1 cellular context compared by ENCODE assay signal in the genomic region with DNA sequence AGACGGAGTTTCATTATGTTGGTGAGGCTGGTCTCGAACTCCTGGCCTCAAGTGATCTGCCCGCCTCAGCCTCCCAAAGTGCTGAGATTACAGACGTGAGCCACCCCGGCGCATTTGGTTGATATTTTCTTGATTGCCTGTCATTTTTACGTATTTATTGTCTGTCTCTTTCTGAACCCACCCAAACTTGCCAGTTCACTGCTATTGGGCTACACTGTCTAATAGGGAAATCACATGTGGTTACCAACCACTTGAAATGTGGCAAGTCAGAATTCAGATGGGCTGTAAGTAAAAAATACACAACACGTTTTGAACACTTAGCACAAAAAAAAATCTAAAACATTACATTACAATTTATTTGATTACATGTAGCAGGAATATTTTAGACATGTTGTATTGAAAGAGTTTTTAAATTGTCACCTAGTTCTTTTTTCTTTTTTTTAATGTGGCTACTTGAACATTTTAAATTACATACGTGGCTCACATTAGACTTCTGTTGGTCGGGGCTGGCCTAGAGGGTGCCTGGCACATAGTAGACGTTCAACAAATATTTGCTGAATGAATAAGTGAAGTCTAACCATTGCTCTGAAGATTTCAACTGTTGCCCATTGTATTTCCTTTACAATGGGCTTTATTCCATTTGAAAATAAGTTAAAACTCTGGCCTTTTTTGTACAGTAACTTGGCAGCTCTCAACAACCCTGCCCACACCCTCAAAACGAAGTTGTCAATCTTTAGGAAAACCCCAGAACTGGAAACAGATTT.
TF ChIP-seq lines count a peak whose summit lies in the region.

No MANE protein-coding gene starts in this region.

TF ChIP-seq in WTC11, 78 proteins besides CTCF, POLR2A, EP300 and RAD21 (continued from another document):
- TF ChIP-seq ATF2 (CRISPR knock-in tag; IDR thresholded peaks at IDR 0.05; ENCODE audit: borderline replicate concordance, low read depth) (no peak), GRHL2 (CRISPR knock-in tag; IDR thresholded peaks at IDR 0.05; ENCODE audit: insufficient replicate concordance, severe bottlenecking) (no peak), MXD4 (CRISPR knock-in tag; IDR thresholded peaks at IDR 0.05; ENCODE audit: borderline replicate concordance) (no peak), ZNF423 (CRISPR knock-in tag; IDR thresholded peaks at IDR 0.05) (no peak), ZNF532 (CRISPR knock-in tag; IDR thresholded peaks at IDR 0.05; ENCODE audit: borderline replicate concordance) (no peak)
